Comparison of ENCODE assay signal across 15 cellular contexts in genomic region chr2:59232394-59233165, GRCh38.
DNase-seq lines count a peak whose midpoint lies in the region; ATAC-seq lines count a peak whose summit lies in the region.
"Had no signal": no experiment of that assay in that cellular context is flagged by ENCODE, and none has a peak within 500 bp of the region (broad histone marks: within the 10 kb centered on the region; RNA-seq: fewer than 3 reads in every experiment).

No MANE protein-coding gene starts in this region.

- H3K4me3 Mint-ChIP-seq in activated CD4-positive, alpha-beta T cell treated with anti-CD3 and anti-CD28 coated beads, Interleukin-2, amount 10 ng/mL, durations not matched to agents 24 days and 14 days: no peak overlapping the region
- H3K4me3 Mint-ChIP-seq: activated CD8-positive, alpha-beta T cell treated with anti-CD3 and anti-CD28 coated beads, Interleukin-2, amount 10 ng/mL, durations not matched to agents 7 days and 5 days had no signal

- peak; percentile 2 for DNase-seq in iris pigment epithelial cell (ENCODE audit: low read depth)
- DNase-seq in DMS79 treated with DMSO at 0.1 percent for 48 hours (lab: John Stamatoyannopoulos, UW): no peak
- DNase-seq in head of caudate nucleus: no peak
- no peak for DNase-seq in activated T-cell treated with anti-CD3 and anti-CD28 coated beads for 4 hours
- no peak for DNase-seq in activated CD4-positive, alpha-beta T cell treated with anti-CD3 and anti-CD28 coated beads, Interleukin-2, amount 10 ng/mL, durations not matched to agents 24 days and 14 days
- DNase-seq: activated CD8-positive, alpha-beta T cell treated with anti-CD3 and anti-CD28 coated beads, Interleukin-2, amount 10 ng/mL, durations not matched to agents 7 days and 5 days; adrenal gland; effector CD4-positive, alpha-beta T cell; GM23248; NCI-H510A treated with DMSO at 0.1 percent for 48 hours; right lobe of liver; uterus had no signal

- ATAC-seq in GM19035 (IDR thresholded peaks at IDR 0.05; ENCODE audit: unreplicated experiment) (peak; percentile 87), HG02571 (IDR thresholded peaks at IDR 0.05; ENCODE audit: unreplicated experiment) (peak; percentile 82), HG03378 (IDR thresholded peaks at IDR 0.05; ENCODE audit: unreplicated experiment) (peak; percentile 93)
- ATAC-seq: activated CD8-positive, alpha-beta T cell treated with anti-CD3 and anti-CD28 coated beads, Interleukin-2, amount 10 ng/mL, durations not matched to agents 7 days and 5 days; right lobe of liver had no signal

- no peaks in the 10 kb centered on the region for H3K36me3 Mint-ChIP-seq in activated CD4-positive, alpha-beta T cell treated with anti-CD3 and anti-CD28 coated beads, Interleukin-2, amount 10 ng/mL, durations not matched to agents 24 days and 14 days (ENCODE audit: low read depth)

- intact Hi-C loops in head of caudate nucleus (cut with DNase I): no loop called here
- intact Hi-C loops in activated CD4-positive, alpha-beta T cell treated with anti-CD3 and anti-CD28 coated beads, Interleukin-2, amount 10 ng/mL, durations not matched to agents 24 days and 14 days (cut with micrococcal nuclease): no loop called here

- H3K4me1 Mint-ChIP-seq in activated CD4-positive, alpha-beta T cell treated with anti-CD3 and anti-CD28 coated beads, Interleukin-2, amount 10 ng/mL, durations not matched to agents 24 days and 14 days: no peaks in the 10 kb centered on the region

- no peaks in the 10 kb centered on the region for H3K27me3 Mint-ChIP-seq in activated CD4-positive, alpha-beta T cell treated with anti-CD3 and anti-CD28 coated beads, Interleukin-2, amount 10 ng/mL, durations not matched to agents 24 days and 14 days

- H3K27ac Mint-ChIP-seq in activated CD4-positive, alpha-beta T cell treated with anti-CD3 and anti-CD28 coated beads, Interleukin-2, amount 10 ng/mL, durations not matched to agents 24 days and 14 days: no peak overlapping the region
- H3K27ac Mint-ChIP-seq: activated CD8-positive, alpha-beta T cell treated with anti-CD3 and anti-CD28 coated beads, Interleukin-2, amount 10 ng/mL, durations not matched to agents 7 days and 5 days had no signal

- no peaks in the 10 kb centered on the region for H3K9me3 Mint-ChIP-seq in activated CD4-positive, alpha-beta T cell treated with anti-CD3 and anti-CD28 coated beads, Interleukin-2, amount 10 ng/mL, durations not matched to agents 24 days and 14 days
